ENCODE assay signal across 15 cellular contexts in the genomic region with DNA sequence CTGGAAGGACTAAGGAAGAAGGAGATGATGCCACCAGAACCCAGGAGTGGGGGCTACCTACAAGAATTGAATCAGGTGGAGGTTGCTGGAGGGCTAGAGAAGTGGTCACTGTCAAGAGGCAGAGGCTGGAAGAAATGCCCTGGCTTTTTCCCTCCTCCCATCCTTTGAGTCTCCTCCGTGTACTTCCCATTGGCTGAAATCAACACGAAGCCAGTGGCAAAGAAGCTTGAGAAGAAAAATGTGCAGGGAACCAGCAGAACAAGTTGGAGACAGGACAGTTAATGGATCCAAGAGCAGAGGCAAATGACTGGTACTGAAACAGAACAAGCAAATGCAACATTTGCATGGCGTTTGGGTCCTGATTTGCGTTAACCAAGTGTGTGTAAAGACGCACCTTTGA. TPM values are rescaled to one million over a fixed set of nuclear protein-coding genes. Genes with fewer than 3 reads are reported as not detected.
DNase-seq lines count a peak whose midpoint lies in the region; ATAC-seq and TF ChIP-seq lines count a peak whose summit lies in the region.
"Had no signal": no experiment of that assay in that cellular context is flagged by ENCODE, and none has a peak within 500 bp of the region (broad histone marks: within the 10 kb centered on the region; RNA-seq: fewer than 3 reads in every experiment).

No MANE protein-coding gene starts in this region.

- H3K4me1 ChIP-seq in HEK293 (ENCODE audit: control insufficient read depth, insufficient read depth, low read length) (no peaks in the 10 kb centered on the region), esophagus muscularis mucosa (no peaks in the 10 kb centered on the region)

- WGBS in esophagus muscularis mucosa: 82% methylated on average over 5 of the region's 5 CpGs

- H3K4me3 ChIP-seq in HEK293 (ENCODE audit: low read depth, low read length) (no peak overlapping the region), esophagus muscularis mucosa (no peak overlapping the region)

- no peak for TF ChIP-seq POLR2A in esophagus muscularis mucosa (IDR thresholded peaks at IDR 0.05; ENCODE audit: low read depth)

- H3K27me3 ChIP-seq in esophagus muscularis mucosa: peaks cover 0 to 5% (median 0%) of the 10 kb centered on the region in 4 donors

- intact Hi-C loops in esophagus muscularis mucosa (cut with DNase I): no loop called here

- no peak for TF ChIP-seq CTCF in HEK293 (tag by site-specific recombination; IDR thresholded peaks at IDR 0.05)
- no peak for TF ChIP-seq CTCF in esophagus muscularis mucosa (IDR thresholded peaks at IDR 0.05)
- TF ChIP-seq CTCF in osteocyte (IDR thresholded peaks at IDR 0.05): no peak

- CTCF ChIA-PET in HEK293 (lab: Yijun Ruan, JAX): no interaction called here

- POLR2A ChIA-PET in HEK293 (lab: Yijun Ruan, JAX): no interaction called here

- no peak overlapping the region for H3K4me3 Mint-ChIP-seq in osteocyte (ENCODE audit: unreplicated experiment)
- H3K4me3 Mint-ChIP-seq: CD4-positive, CD25-positive, alpha-beta regulatory T cell; CD8-positive, alpha-beta T cell had no signal

- H3K36me3 ChIP-seq in HEK293 (ENCODE audit: control insufficient read depth in 2 of 2, insufficient read depth in 1 of 2, low read length in 2 of 2): no peaks in the 10 kb centered on the region
- no peaks in the 10 kb centered on the region for H3K36me3 ChIP-seq in esophagus muscularis mucosa

- no peaks in the 10 kb centered on the region for H3K27me3 Mint-ChIP-seq in osteocyte (ENCODE audit: unreplicated experiment)

- ATAC-seq in HG02970 (IDR thresholded peaks at IDR 0.05; ENCODE audit: low FRiP score, unreplicated experiment): no peak
- ATAC-seq in GM18498 (IDR thresholded peaks at IDR 0.05; ENCODE audit: unreplicated experiment): no peak
- ATAC-seq: CD8-positive, alpha-beta T cell had no signal

- no peaks in the 10 kb centered on the region for H3K9me3 Mint-ChIP-seq in osteocyte (ENCODE audit: unreplicated experiment)
- H3K9me3 Mint-ChIP-seq: CD4-positive, CD25-positive, alpha-beta regulatory T cell; CD8-positive, alpha-beta T cell had no signal

- H3K9me3 ChIP-seq in HEK293 (ENCODE audit: control insufficient read depth, insufficient read depth, low read depth, low read length) (no peaks in the 10 kb centered on the region), esophagus muscularis mucosa (no peaks in the 10 kb centered on the region)
- H3K9me3 ChIP-seq: Caco-2 had no signal

- no peaks in the 10 kb centered on the region for H3K36me3 Mint-ChIP-seq in osteocyte (ENCODE audit: unreplicated experiment)
- H3K36me3 Mint-ChIP-seq: CD4-positive, CD25-positive, alpha-beta regulatory T cell; CD8-positive, alpha-beta T cell had no signal

- TF ChIP-seq EP300 in esophagus muscularis mucosa (IDR thresholded peaks at IDR 0.05): no peak

- H3K27ac ChIP-seq in HEK293 (ENCODE audit: extremely low read depth, low read depth, low read length) (no peak overlapping the region), esophagus muscularis mucosa (replicated peaks in 1 of 4) (no peak overlapping the region)

- H3K4me1 Mint-ChIP-seq in osteocyte (ENCODE audit: unreplicated experiment): peaks cover 3% of the 10 kb centered on the region
- H3K4me1 Mint-ChIP-seq: CD4-positive, CD25-positive, alpha-beta regulatory T cell had no signal

- DNase-seq in NCI-H526 treated with DMSO at 0.1 percent for 48 hours (lab: John Stamatoyannopoulos, UW) (peak; percentile 94), esophagus muscularis mucosa (ENCODE audit: extremely low spot score) (peak; percentile 57), osteocyte (ENCODE audit: extremely low spot score, unreplicated experiment) (peak; percentile 49), DMS79 treated with DMSO at 0.1 percent for 48 hours (lab: John Stamatoyannopoulos, UW) (no peak)
- DNase-seq in activated CD8-positive, alpha-beta memory T cell treated with anti-CD3 and anti-CD28 coated beads, Interleukin-2, amount 50 U/mL, for 4 hours: no peak
- DNase-seq: C1 segment of cervical spinal cord; CD4-positive, CD25-positive, alpha-beta regulatory T cell; CD8-positive, alpha-beta T cell; DMS79; H7; HCEC 1CT had no signal

- H3K27ac Mint-ChIP-seq in osteocyte (ENCODE audit: unreplicated experiment): no peak overlapping the region
- H3K27ac Mint-ChIP-seq: CD4-positive, CD25-positive, alpha-beta regulatory T cell; CD8-positive, alpha-beta T cell had no signal

TF ChIP-seq in HEK293, 187 proteins besides CTCF, POLR2A, EP300 and RAD21:
- TF ChIP-seq ZBTB7A (tag by site-specific recombination; IDR thresholded peaks at IDR 0.05; ENCODE audit: low read depth): no peak
- peak; percentile 89 for TF ChIP-seq ZBTB17 (tag by site-specific recombination; IDR thresholded peaks at IDR 0.05)

RNA-seq across cellular contexts. Expression of gene FBLN5, which starts 9.1 kb away (rescaled TPM):
- total RNA-seq in esophagus muscularis mucosa (100 to 1,000 TPM in 3 of 4 donors, 10 to 100 TPM in 1; 79.7 to 161 (median 116) TPM), osteocyte (98.7 and 101 TPM in 2 replicates)

Comparison
In these comparisons a context has a peak if more than half of its experiments do, and no peak if none do; other contexts are left out.
1. DNase-seq: peak in NCI-H526 treated with DMSO at 0.1 percent for 48 hours (single experiment), esophagus muscularis mucosa (single experiment) and osteocyte (single experiment); none in DMS79 treated with DMSO at 0.1 percent for 48 hours (single experiment) and activated CD8-positive, alpha-beta memory T cell treated with anti-CD3 and anti-CD28 coated beads, Interleukin-2, amount 50 U/mL, for 4 hours (single experiment).